Comparison of ENCODE assay signal across 17 cellular contexts in genomic region chr10:86600296-86600695, GRCh38. TPM values are rescaled to one million over a fixed set of nuclear protein-coding genes. Genes with fewer than 3 reads are reported as not detected.
"Had no signal": no experiment of that assay in that cellular context is flagged by ENCODE, and none has a peak within 500 bp of the region (broad histone marks: within the 10 kb centered on the region; RNA-seq: fewer than 3 reads in every experiment).

No MANE protein-coding gene starts in this region.

- H3K4me1 Mint-ChIP-seq: activated B cell treated with CpG ODN at 0.5 μM for 24 hours; activated CD4-positive, alpha-beta T cell treated with anti-CD3 and anti-CD28 coated beads, Interleukin-2, amount 10 ng/mL, durations not matched to agents 24 days and 14 days; stimulated activated naive B cell treated with anti-CD40 and anti-IgM and Interleukin-4, amounts not matched to agents 10 μg/mL and 1 μg/mL and 100 μg/mL, for 72 hours had no signal

- H3K4me3 ChIP-seq: ascending aorta, breast epithelium, gastroesophageal sphincter, heart right ventricle, skin epidermis, tibial nerve had no signal

- H3K36me3 ChIP-seq: ascending aorta, breast epithelium, gastroesophageal sphincter, heart right ventricle, tibial nerve had no signal

- H3K9me3 ChIP-seq: ascending aorta, breast epithelium, gastroesophageal sphincter had no signal

- H3K27ac ChIP-seq: ascending aorta, breast epithelium, epithelial cell of prostate, gastroesophageal sphincter, heart right ventricle, tibial nerve had no signal

- H3K27ac Mint-ChIP-seq: activated B cell treated with CpG ODN at 0.5 μM for 24 hours; activated CD4-positive, alpha-beta T cell treated with anti-CD3 and anti-CD28 coated beads, Interleukin-2, amount 10 ng/mL, durations not matched to agents 24 days and 14 days; activated naive CD4-positive, alpha-beta T cell treated with anti-CD3 and anti-CD28 coated beads for 36 hours; stimulated activated naive B cell treated with anti-CD40 and anti-IgM and Interleukin-4, amounts not matched to agents 10 μg/mL and 1 μg/mL and 100 μg/mL, for 72 hours had no signal

- H3K4me3 Mint-ChIP-seq: activated B cell treated with CpG ODN at 0.5 μM for 24 hours; activated CD4-positive, alpha-beta T cell treated with anti-CD3 and anti-CD28 coated beads, Interleukin-2, amount 10 ng/mL, durations not matched to agents 24 days and 14 days; activated naive CD4-positive, alpha-beta T cell treated with anti-CD3 and anti-CD28 coated beads for 36 hours; stimulated activated naive B cell treated with anti-CD40 and anti-IgM and Interleukin-4, amounts not matched to agents 10 μg/mL and 1 μg/mL and 100 μg/mL, for 72 hours had no signal

- H3K36me3 Mint-ChIP-seq: stimulated activated naive B cell treated with anti-CD40 and anti-IgM and Interleukin-4, amounts not matched to agents 10 μg/mL and 1 μg/mL and 100 μg/mL, for 72 hours had no signal

- DNase-seq: activated B cell treated with CpG ODN at 0.5 μM for 24 hours; activated CD8-positive, alpha-beta memory T cell treated with anti-CD3 and anti-CD28 coated beads for 24 hours; heart right ventricle; retina; stimulated activated CD4-positive, alpha-beta T cell treated with anti-CD3 and anti-CD28 coated beads, Interleukin-4, amount 100 ng/mL, for 1 hour; stimulated activated naive B cell treated with anti-CD40 and anti-IgM and Interleukin-4, amounts not matched to agents 10 μg/mL and 1 μg/mL and 100 μg/mL, for 72 hours had no signal

- H3K27me3 Mint-ChIP-seq: activated B cell treated with CpG ODN at 0.5 μM for 24 hours had no signal

- ATAC-seq: gastroesophageal sphincter had no signal

- H3K4me1 ChIP-seq: breast epithelium, gastroesophageal sphincter, tibial nerve had no signal

- H3K9me3 Mint-ChIP-seq: activated B cell treated with CpG ODN at 0.5 μM for 24 hours; activated CD4-positive, alpha-beta T cell treated with anti-CD3 and anti-CD28 coated beads, Interleukin-2, amount 10 ng/mL, durations not matched to agents 24 days and 14 days; activated naive CD4-positive, alpha-beta T cell treated with anti-CD3 and anti-CD28 coated beads for 36 hours; stimulated activated naive B cell treated with anti-CD40 and anti-IgM and Interleukin-4, amounts not matched to agents 10 μg/mL and 1 μg/mL and 100 μg/mL, for 72 hours had no signal

- H3K27me3 ChIP-seq: ascending aorta, breast epithelium, gastroesophageal sphincter, heart right ventricle, tibial nerve had no signal

RNA-seq across cellular contexts. Expression of gene OPN4, which starts 54.1 kb away (rescaled TPM):
- total RNA-seq: activated B cell treated with CpG ODN at 0.5 μM for 24 hours; activated CD4-positive, alpha-beta T cell treated with anti-CD3 and anti-CD28 coated beads, Interleukin-2, amount 10 ng/mL, durations not matched to agents 24 days and 14 days; activated naive CD4-positive, alpha-beta T cell treated with anti-CD3 and anti-CD28 coated beads for 36 hours; ascending aorta; breast epithelium; dermis microvascular lymphatic vessel endothelial cell; gastroesophageal sphincter; mesenteric fat pad had no signal
- polyA plus RNA-seq: neural cell had no signal
